In the genomic region with DNA sequence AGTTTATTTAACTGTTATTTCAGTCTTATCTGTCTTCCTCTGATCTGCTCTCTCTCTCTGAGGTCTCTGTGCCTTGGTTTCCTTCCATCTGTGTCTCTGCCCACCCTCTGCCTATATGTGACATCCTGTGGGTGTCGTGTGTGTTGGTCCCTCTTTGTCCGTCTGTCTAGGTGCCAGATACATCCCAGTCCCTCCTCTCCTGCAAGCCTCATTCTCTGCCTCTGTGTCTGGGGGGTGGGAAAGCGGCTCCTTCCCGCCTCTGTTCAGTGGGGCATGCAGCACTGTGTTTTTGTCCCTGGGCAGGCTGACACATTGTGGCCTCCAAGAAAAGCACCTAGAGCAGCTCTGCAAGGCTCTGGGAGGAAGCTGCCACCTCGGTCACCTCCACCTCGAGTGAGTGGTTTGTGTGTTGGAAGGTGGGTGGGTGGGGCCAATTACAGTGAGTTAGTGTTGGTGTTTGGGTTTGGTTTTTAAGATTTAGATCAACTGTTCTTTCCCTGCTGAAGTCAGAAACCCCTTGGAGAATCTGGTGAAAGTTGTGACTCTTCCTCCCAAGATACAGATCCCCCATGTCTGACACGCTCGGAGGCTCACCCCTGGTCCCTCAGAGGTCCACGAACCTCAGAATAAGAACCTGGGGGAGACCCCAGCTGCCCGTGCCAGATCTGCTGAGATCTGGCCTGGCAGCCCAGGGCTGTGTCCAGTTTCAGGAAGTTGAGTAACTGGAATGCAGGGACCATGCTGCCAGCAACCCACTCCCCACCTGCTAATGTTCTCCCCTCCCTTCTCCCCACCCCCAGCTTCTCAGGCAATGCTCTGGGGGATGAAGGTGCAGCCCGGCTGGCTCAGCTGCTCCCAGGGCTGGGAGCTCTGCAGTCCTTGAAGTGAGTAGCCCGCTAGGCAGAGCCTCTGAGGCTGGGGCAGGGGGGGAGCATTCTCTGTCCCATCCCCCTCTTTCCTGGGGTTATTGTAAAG, we compare ENCODE assay signal across 1 cellular context.
TF ChIP-seq lines count a peak whose summit lies in the region.

No MANE protein-coding gene starts in this region.

TF ChIP-seq in GM23338, 12 proteins besides CTCF, POLR2A, EP300 and RAD21 (continued from another document):
- TF ChIP-seq ZNF462 (CRISPR knock-in tag; IDR thresholded peaks at IDR 0.05) (no peak), JUNB (IDR thresholded peaks at IDR 0.05; ENCODE audit: unreplicated experiment) (no peak), ZNF331 (CRISPR knock-in tag; IDR thresholded peaks at IDR 0.05; ENCODE audit: low read depth) (no peak), STAT1 (IDR thresholded peaks at IDR 0.05; ENCODE audit: unreplicated experiment) (no peak), ZNF114 (CRISPR knock-in tag; IDR thresholded peaks at IDR 0.05) (no peak)
- TF ChIP-seq, protein P1, sequence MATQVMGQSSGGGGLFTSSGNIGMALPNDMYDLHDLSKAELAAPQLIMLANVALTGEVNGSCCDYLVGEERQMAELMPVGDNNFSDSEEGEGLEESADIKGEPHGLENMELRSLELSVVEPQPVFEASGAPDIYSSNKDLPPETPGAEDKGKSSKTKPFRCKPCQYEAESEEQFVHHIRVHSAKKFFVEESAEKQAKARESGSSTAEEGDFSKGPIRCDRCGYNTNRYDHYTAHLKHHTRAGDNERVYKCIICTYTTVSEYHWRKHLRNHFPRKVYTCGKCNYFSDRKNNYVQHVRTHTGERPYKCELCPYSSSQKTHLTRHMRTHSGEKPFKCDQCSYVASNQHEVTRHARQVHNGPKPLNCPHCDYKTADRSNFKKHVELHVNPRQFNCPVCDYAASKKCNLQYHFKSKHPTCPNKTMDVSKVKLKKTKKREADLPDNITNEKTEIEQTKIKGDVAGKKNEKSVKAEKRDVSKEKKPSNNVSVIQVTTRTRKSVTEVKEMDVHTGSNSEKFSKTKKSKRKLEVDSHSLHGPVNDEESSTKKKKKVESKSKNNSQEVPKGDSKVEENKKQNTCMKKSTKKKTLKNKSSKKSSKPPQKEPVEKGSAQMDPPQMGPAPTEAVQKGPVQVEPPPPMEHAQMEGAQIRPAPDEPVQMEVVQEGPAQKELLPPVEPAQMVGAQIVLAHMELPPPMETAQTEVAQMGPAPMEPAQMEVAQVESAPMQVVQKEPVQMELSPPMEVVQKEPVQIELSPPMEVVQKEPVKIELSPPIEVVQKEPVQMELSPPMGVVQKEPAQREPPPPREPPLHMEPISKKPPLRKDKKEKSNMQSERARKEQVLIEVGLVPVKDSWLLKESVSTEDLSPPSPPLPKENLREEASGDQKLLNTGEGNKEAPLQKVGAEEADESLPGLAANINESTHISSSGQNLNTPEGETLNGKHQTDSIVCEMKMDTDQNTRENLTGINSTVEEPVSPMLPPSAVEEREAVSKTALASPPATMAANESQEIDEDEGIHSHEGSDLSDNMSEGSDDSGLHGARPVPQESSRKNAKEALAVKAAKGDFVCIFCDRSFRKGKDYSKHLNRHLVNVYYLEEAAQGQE (IDR thresholded peaks at IDR 0.05; ENCODE audit: unreplicated experiment), result no peak
